In the genomic region with DNA sequence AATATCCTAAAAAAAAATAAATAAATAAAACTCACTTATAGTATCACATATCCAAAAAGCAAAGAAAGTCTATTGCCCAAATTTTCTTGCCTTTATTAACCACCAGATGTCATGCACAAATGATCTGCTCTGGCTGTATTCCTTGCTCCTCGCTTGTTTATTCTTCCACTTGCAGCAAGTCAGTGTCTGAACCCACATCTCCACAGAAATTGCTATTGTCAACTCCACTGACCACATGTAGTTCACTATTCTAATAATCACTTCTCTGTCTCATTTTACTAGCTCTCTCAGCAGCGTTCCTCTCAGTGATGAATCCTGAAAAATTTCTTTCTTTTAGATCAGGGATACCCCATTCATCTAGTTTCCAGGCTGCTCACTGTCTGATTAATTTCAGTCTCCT, we compare ENCODE assay signal across 13 cellular contexts. TPM values are rescaled to one million over a fixed set of nuclear protein-coding genes. Genes with fewer than 3 reads are reported as not detected.
A peak's percentile ranks its signal among the peaks of the same experiment; 100 is the strongest.
DNase-seq lines count a peak whose midpoint lies in the region; ATAC-seq and TF ChIP-seq lines count a peak whose summit lies in the region.
"Had no signal": no experiment of that assay in that cellular context is flagged by ENCODE, and none has a peak within 500 bp of the region (broad histone marks: within the 10 kb centered on the region; RNA-seq: fewer than 3 reads in every experiment).

No MANE protein-coding gene starts in this region.

- no peaks in the 10 kb centered on the region for H3K4me1 ChIP-seq in upper lobe of right lung
- H3K4me1 ChIP-seq: A549, Caco-2 had no signal

- intact Hi-C loops in upper lobe of right lung (cut with DNase I) = no loop called here

- H3K27ac ChIP-seq in angular gyrus (ENCODE audit: low read depth, low read length) (peak overlapping the region; percentile 58), temporal lobe (ENCODE audit: low read depth, low read length) (peak overlapping the region; percentile 30), upper lobe of right lung (no peak overlapping the region)
- H3K27ac ChIP-seq: A549 had no signal

- H3K27me3 ChIP-seq in upper lobe of right lung = no peaks in the 10 kb centered on the region

- ATAC-seq in GM21737 (IDR thresholded peaks at IDR 0.05; ENCODE audit: unreplicated experiment) (no peak), upper lobe of right lung (no peak)
- ATAC-seq: A549; CD8-positive, alpha-beta T cell; HepG2 had no signal

- no peak for TF ChIP-seq CTCF in upper lobe of right lung (IDR thresholded peaks at IDR 0.05)

- peak; percentile 55 for DNase-seq in globus pallidus (ENCODE audit: low spot score)
- DNase-seq in pons (ENCODE audit: low spot score) = peak; percentile 64
- no peak for DNase-seq in COR-L47 (lab: John Stamatoyannopoulos, UW)
- DNase-seq in upper lobe of right lung = no peak
- DNase-seq: Caco-2; CD8-positive, alpha-beta T cell; GOT3; H9 had no signal

- H3K36me3 ChIP-seq in upper lobe of right lung = no peaks in the 10 kb centered on the region

- no peak overlapping the region for H3K4me3 ChIP-seq in upper lobe of right lung
- H3K4me3 ChIP-seq: A549 had no signal

- H3K9me3 ChIP-seq in upper lobe of right lung = no peaks in the 10 kb centered on the region
- H3K9me3 ChIP-seq: A549, Caco-2 had no signal

RNA-seq across cellular contexts. Expression of a gene that starts 29.3 kb away (rescaled TPM):
- total RNA-seq in temporal lobe (102 TPM), upper lobe of right lung (0.61 TPM)
- total RNA-seq: CD8-positive, alpha-beta T cell; HepG2 had no signal

Comparison
In these comparisons a context has a peak if more than half of its experiments do, and no peak if none do; other contexts are left out.
1. DNase-seq: peak in globus pallidus (single experiment) and pons (single experiment); none in COR-L47 (single experiment) and upper lobe of right lung (single experiment).
2. RNA of a gene that starts 29.3 kb away (total RNA-seq): 102 TPM in temporal lobe (single experiment); 0.61 TPM in upper lobe of right lung (single experiment); every median in the first group is over 10 times any median in the second.